Comparison of ENCODE assay signal across 18 cellular contexts in the genomic region with DNA sequence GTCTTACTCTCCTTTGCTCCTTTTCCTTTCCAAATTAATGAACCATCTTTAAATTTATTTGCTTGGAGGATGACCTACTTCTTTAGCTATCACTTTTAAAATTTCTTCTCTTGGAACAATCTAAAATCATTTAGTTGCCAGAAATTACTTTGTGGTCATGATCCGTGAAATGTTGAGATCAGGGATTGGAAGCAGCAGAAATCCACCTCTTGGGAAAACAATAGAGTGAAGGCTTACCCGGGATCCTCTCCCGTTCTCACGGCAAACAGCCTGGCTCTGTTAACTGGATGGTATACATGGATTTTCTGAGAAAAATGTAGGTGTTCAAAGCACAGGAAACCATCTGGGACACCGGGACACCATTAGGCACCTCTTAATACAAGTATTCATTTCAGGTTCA. TPM values are rescaled to one million over a fixed set of nuclear protein-coding genes. Genes with fewer than 3 reads are reported as not detected.
DNase-seq lines count a peak whose midpoint lies in the region; ATAC-seq and TF ChIP-seq lines count a peak whose summit lies in the region.
"Had no signal": no experiment of that assay in that cellular context is flagged by ENCODE, and none has a peak within 500 bp of the region (broad histone marks: within the 10 kb centered on the region; RNA-seq: fewer than 3 reads in every experiment).

No MANE protein-coding gene starts in this region.

- H3K27ac ChIP-seq in HCT116 (ENCODE audit: low read depth, low read length) = no peak overlapping the region
- H3K27ac ChIP-seq: BLaER1 treated with 17β-estradiol and CSF1 and Interleukin-3, amounts not matched to agents 10 nM and 100 nM had no signal

- RAD21 ChIA-PET in HCT116 (lab: Charles Lee; ENCODE audit: low non-redundant PET in 1 of 2, low total read pairs in 2 of 2, uncharacterized antibody in 2 of 2, unreplicated experiment in 2 of 2) = no interaction called here

- no peak overlapping the region for H3K4me3 ChIP-seq in HCT116 (replicated peaks in 1 of 2; ENCODE audit: low read depth in 1 of 2, low read length in 2 of 2)
- H3K4me3 ChIP-seq: BLaER1 treated with 17β-estradiol and CSF1 and Interleukin-3, amounts not matched to agents 10 nM and 100 nM; GM12878 had no signal

- TF ChIP-seq RAD21 in HCT116 (IDR thresholded peaks at IDR 0.05; ENCODE audit: low read depth) = no peak

- CTCF ChIA-PET in HCT116 (lab: Charles Lee) = no interaction called here

- BruUV-seq in HCT116 (replicated peaks; lab: Mats Ljungman, UMichigan) = no TSS peak

- no peak for ATAC-seq in HCT116
- no peak for ATAC-seq in GM18498 (IDR thresholded peaks at IDR 0.05; ENCODE audit: unreplicated experiment)
- ATAC-seq in esophagus mucosa = no peak
- ATAC-seq: GM12878, PC-3 had no signal

- DNase-seq in HCT116 (ENCODE audit: low read depth, low spot score) (no peak), cerebellar cortex (ENCODE audit: low spot score) (peak; percentile 38), kidney glomerular epithelial cell (lab: John Stamatoyannopoulos, UW) (peak; percentile 25), retina (peak; percentile 27), medulla oblongata (ENCODE audit: extremely low spot score) (no peak), dermis blood vessel endothelial cell (no peak)
- DNase-seq: DND-41, HFFc6, KBM-7, MV-4-11, NCI-H1417, NCI-H187 treated with DMSO at 0.1 percent for 48 hours, NCI-H748 treated with DMSO at 0.1 percent for 48 hours, PC-3 had no signal

- no peak for TF ChIP-seq POLR2A in HCT116 (IDR thresholded peaks at IDR 0.05; ENCODE audit: borderline replicate concordance, extremely low read depth, insufficient read depth, insufficient read length)

- no peak overlapping the region for H3K9ac ChIP-seq in HCT116 (ENCODE audit: low read length)
- H3K9ac ChIP-seq: BLaER1 treated with 17β-estradiol and CSF1 and Interleukin-3, amounts not matched to agents 10 nM and 100 nM had no signal

- H3K9me3 ChIP-seq in HCT116 (ENCODE audit: control insufficient read depth in 1 of 2, insufficient read depth in 1 of 2, low read depth in 1 of 2, low read length in 2 of 2) = no peaks in the 10 kb centered on the region

- peaks cover 10 to 57% of the 10 kb centered on the region in 2 experiments; a peak in 3 of 4 replicates for H3K4me1 ChIP-seq in HCT116 (ENCODE audit: control insufficient read depth in 1 of 2, insufficient read depth in 2 of 2, low read length in 2 of 2)

- no peak overlapping the region for H3K4me2 ChIP-seq in HCT116 (ENCODE audit: low read length)

- H3K36me3 ChIP-seq in HCT116 (ENCODE audit: control insufficient read depth in 1 of 2, insufficient read depth in 2 of 2, low read length in 2 of 2) = peaks cover 0 to 22% of the 10 kb centered on the region in 2 experiments; a peak in 1 of 4 replicates

- peaks cover 4% of the 10 kb centered on the region; the same call in 1 of the 2 replicates for H4K20me1 ChIP-seq in HCT116 (ENCODE audit: insufficient read depth)

- H3K9me2 ChIP-seq in HCT116 (ENCODE audit: insufficient read depth) = no peaks in the 10 kb centered on the region

- H3K79me2 ChIP-seq in HCT116 (ENCODE audit: insufficient read depth, low read length) = peaks cover 99% of the 10 kb centered on the region

- intact Hi-C loops in HCT116 (cut with micrococcal nuclease) = loop anchor here (10.0 kb wide), 1 partner anchor 183 kb away; no protein-coding TSS in a partner anchor

- no peaks in the 10 kb centered on the region for H3K27me3 ChIP-seq in HCT116 (ENCODE audit: insufficient read depth, low read length)
- H3K27me3 ChIP-seq: BLaER1 treated with 17β-estradiol and CSF1 and Interleukin-3, amounts not matched to agents 10 nM and 100 nM had no signal

- POLR2A ChIA-PET in HCT116 (lab: Charles Lee) = no interaction called here

- H2AFZ ChIP-seq in HCT116 (ENCODE audit: low read depth, low read length, poor library complexity, severe bottlenecking) = no peak overlapping the region

- no peak for TF ChIP-seq CTCF in HCT116 (IDR thresholded peaks at IDR 0.05 in 2 of 3, conservative IDR thresholded peaks at IDR 0.05 in 1 of 3; ENCODE audit: borderline replicate concordance in 1 of 3, insufficient read depth in 1 of 3, low read depth in 2 of 3, low read length in 2 of 3)

TF ChIP-seq in HCT116, 20 proteins besides CTCF, POLR2A, EP300 and RAD21:
- 0 out of 2 replicates have a peak, but pooled peaks have one; percentile 10 for TF ChIP-seq POLR2AphosphoS5 (IDR thresholded peaks at IDR 0.05; ENCODE audit: low read depth, low read length)
- TF ChIP-seq SP1 (IDR thresholded peaks at IDR 0.05; ENCODE audit: low read depth) = no peak
- no peak for TF ChIP-seq SIN3A (IDR thresholded peaks at IDR 0.05; ENCODE audit: low read depth)
- no peak for TF ChIP-seq ATF3 (IDR thresholded peaks at IDR 0.05)

RNA-seq across cellular contexts. Expression of gene AKAP12, which starts 7.7 kb away (rescaled TPM):
- 1,220 TPM for total RNA-seq in HCT116 (2021; ENCODE audit: unreplicated experiment)
- 767 and 873 TPM in 2 replicates for polyA plus RNA-seq in HCT116 (2012)
- 647 and 699 TPM in 2 replicates for total RNA-seq in dermis blood vessel endothelial cell
- total RNA-seq in esophagus mucosa = 1.8 TPM

Comparison
In these comparisons a context has a peak if more than half of its experiments do, and no peak if none do; other contexts are left out.
1. DNase-seq: peak in cerebellar cortex (single experiment), kidney glomerular epithelial cell (single experiment) and retina (single experiment); none in HCT116 (single experiment), medulla oblongata (single experiment) and dermis blood vessel endothelial cell (single experiment).
2. RNA of gene AKAP12, which starts 7.7 kb away (total RNA-seq): 1,220 TPM in HCT116 (single experiment) and 647 to 699 TPM in dermis blood vessel endothelial cell; 1.8 TPM in esophagus mucosa (single experiment); every median in the first group is over 100 times any median in the second.